ENCODE assay signal across 1 cellular context in the genomic region with DNA sequence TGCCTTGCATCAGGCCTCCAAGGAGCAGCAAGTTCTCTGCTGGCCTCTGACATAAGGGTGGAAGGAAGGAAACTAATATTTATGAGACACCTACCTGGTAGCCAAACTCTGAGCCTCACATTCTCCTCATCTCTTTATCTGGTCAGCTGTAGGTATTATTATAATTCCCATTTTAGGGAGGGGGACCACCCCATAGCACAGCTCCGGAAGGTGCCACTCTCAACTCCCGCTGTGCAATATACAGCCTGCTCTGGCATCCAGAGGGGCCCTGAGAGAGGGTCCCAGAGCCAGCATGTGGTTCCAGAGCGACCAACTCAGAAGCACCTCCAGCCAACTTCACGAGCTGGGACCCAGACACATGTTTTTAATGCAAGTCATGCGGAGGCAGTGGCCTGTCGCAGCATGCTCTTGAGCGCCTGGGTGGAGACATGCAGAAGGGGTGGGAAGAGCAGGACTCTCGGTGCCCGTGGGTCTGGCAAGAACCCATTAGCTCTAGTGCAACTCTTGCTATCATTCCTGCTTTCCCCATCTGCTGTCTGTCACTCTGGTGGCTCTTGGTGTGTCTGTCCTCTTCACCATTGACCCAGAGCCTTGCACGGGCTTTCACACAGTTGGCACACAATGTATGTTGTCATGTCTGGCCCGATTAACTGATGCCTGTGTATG.
TF ChIP-seq lines count a peak whose summit lies in the region.

No MANE protein-coding gene starts in this region.

TF ChIP-seq in K562, 482 proteins besides CTCF, POLR2A, EP300 and RAD21 (continued from another document and continues in another):
- TF ChIP-seq TCF15 (CRISPR knock-in tag; IDR thresholded peaks at IDR 0.05) (no peak), ZFP30 (CRISPR knock-in tag; IDR thresholded peaks at IDR 0.05; ENCODE audit: borderline replicate concordance) (no peak), ZNF143 (CRISPR knock-in tag; IDR thresholded peaks at IDR 0.05) (no peak), NUFIP1 (IDR thresholded peaks at IDR 0.05; ENCODE audit: partially characterized antibody) (peak; percentile 54), POLR2G (IDR thresholded peaks at IDR 0.05; ENCODE audit: low read depth, low read length) (0 out of 2 replicates have a peak, but pooled peaks have one; percentile 41), ARHGAP35 (IDR thresholded peaks at IDR 0.05; ENCODE audit: partially characterized antibody) (no peak), HDAC1 (IDR thresholded peaks at IDR 0.05) (peak in 1 of 2 experiments; percentile 41; a peak in 2 of 4 replicates), ELK1 (CRISPR knock-in tag; IDR thresholded peaks at IDR 0.05) (no peak), ADNP (tag; IDR thresholded peaks at IDR 0.05) (no peak), NFE2L1 (tag; IDR thresholded peaks at IDR 0.05; ENCODE audit: borderline replicate concordance, low read depth) (peak; percentile 36; the same call in 1 of the 2 replicates), NRF1 (conservative IDR thresholded peaks at IDR 0.05 in 1 of 2, IDR thresholded peaks at IDR 0.05 in 1 of 2) (peak; percentile 29 to 36; a peak in 2 of 4 replicates), TCF7L2 (IDR thresholded peaks at IDR 0.05; ENCODE audit: low read depth, low read length) (no peak), MAZ (CRISPR knock-in tag; conservative IDR thresholded peaks at IDR 0.05 in 1 of 2, IDR thresholded peaks at IDR 0.05 in 1 of 2) (0 out of 4 replicates have a peak, but pooled peaks of 1 of the 2 experiments have one; percentile 48), PCBP2 (IDR thresholded peaks at IDR 0.05; ENCODE audit: low read depth, low read length, poor library complexity, severe bottlenecking) (no peak), ZBTB7A (IDR thresholded peaks at IDR 0.05; ENCODE audit: borderline replicate concordance, control insufficient read depth, low read depth, low read length) (no peak; the same call in 1 of the 2 replicates), ELF2 (CRISPR knock-in tag; IDR thresholded peaks at IDR 0.05) (no peak), RREB1 (CRISPR knock-in tag; IDR thresholded peaks at IDR 0.05) (no peak), TAF15 (IDR thresholded peaks at IDR 0.05; ENCODE audit: low read depth, low read length) (no peak), ZNF124 (CRISPR knock-in tag; IDR thresholded peaks at IDR 0.05) (no peak), ZNF589 (CRISPR knock-in tag; IDR thresholded peaks at IDR 0.05; ENCODE audit: low read depth) (peak; percentile 53; the same call in 1 of the 2 replicates), YY1 (IDR thresholded peaks at IDR 0.05; ENCODE audit: borderline replicate concordance in 1 of 3, control insufficient read depth in 1 of 3, extremely low read depth in 1 of 3, insufficient read depth in 3 of 3, insufficient read length in 1 of 3, insufficient replicate concordance in 2 of 3, low read depth in 1 of 3, low read length in 2 of 3) (peak in 1 of 3 experiments; percentile 13), ZNF384 (IDR thresholded peaks at IDR 0.05; ENCODE audit: low read depth, low read length) (no peak), SIN3A (IDR thresholded peaks at IDR 0.05; ENCODE audit: borderline replicate concordance in 2 of 2, control insufficient read depth in 1 of 2, low read depth in 2 of 2, low read length in 2 of 2) (no peak), MYC (IDR thresholded peaks at IDR 0.05; ENCODE audit: low read depth, low read length) (peak; percentile 82), MYC (CRISPR knock-in tag; IDR thresholded peaks at IDR 0.05; ENCODE audit: borderline replicate concordance, low read depth) (no peak), SMARCC2 (IDR thresholded peaks at IDR 0.05; ENCODE audit: low read depth) (0 out of 2 replicates have a peak, but pooled peaks have one; percentile 26), BHLHE40 (IDR thresholded peaks at IDR 0.05; ENCODE audit: low read length) (peak; percentile 39; the same call in 1 of the 2 replicates), OTX1 (CRISPR knock-in tag; IDR thresholded peaks at IDR 0.05) (no peak), HDGF (IDR thresholded peaks at IDR 0.05) (no peak), SP1 (CRISPR knock-in tag; IDR thresholded peaks at IDR 0.05) (no peak), TAF9B (IDR thresholded peaks at IDR 0.05; ENCODE audit: partially characterized antibody) (peak; percentile 35), ZBTB5 (IDR thresholded peaks at IDR 0.05) (no peak)
- TF ChIP-seq, protein P1, sequence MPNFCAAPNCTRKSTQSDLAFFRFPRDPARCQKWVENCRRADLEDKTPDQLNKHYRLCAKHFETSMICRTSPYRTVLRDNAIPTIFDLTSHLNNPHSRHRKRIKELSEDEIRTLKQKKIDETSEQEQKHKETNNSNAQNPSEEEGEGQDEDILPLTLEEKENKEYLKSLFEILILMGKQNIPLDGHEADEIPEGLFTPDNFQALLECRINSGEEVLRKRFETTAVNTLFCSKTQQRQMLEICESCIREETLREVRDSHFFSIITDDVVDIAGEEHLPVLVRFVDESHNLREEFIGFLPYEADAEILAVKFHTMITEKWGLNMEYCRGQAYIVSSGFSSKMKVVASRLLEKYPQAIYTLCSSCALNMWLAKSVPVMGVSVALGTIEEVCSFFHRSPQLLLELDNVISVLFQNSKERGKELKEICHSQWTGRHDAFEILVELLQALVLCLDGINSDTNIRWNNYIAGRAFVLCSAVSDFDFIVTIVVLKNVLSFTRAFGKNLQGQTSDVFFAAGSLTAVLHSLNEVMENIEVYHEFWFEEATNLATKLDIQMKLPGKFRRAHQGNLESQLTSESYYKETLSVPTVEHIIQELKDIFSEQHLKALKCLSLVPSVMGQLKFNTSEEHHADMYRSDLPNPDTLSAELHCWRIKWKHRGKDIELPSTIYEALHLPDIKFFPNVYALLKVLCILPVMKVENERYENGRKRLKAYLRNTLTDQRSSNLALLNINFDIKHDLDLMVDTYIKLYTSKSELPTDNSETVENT (CRISPR knock-in tag; IDR thresholded peaks at IDR 0.05): 0 out of 2 replicates have a peak, but pooled peaks have one; percentile 11
- TF ChIP-seq, protein P2, sequence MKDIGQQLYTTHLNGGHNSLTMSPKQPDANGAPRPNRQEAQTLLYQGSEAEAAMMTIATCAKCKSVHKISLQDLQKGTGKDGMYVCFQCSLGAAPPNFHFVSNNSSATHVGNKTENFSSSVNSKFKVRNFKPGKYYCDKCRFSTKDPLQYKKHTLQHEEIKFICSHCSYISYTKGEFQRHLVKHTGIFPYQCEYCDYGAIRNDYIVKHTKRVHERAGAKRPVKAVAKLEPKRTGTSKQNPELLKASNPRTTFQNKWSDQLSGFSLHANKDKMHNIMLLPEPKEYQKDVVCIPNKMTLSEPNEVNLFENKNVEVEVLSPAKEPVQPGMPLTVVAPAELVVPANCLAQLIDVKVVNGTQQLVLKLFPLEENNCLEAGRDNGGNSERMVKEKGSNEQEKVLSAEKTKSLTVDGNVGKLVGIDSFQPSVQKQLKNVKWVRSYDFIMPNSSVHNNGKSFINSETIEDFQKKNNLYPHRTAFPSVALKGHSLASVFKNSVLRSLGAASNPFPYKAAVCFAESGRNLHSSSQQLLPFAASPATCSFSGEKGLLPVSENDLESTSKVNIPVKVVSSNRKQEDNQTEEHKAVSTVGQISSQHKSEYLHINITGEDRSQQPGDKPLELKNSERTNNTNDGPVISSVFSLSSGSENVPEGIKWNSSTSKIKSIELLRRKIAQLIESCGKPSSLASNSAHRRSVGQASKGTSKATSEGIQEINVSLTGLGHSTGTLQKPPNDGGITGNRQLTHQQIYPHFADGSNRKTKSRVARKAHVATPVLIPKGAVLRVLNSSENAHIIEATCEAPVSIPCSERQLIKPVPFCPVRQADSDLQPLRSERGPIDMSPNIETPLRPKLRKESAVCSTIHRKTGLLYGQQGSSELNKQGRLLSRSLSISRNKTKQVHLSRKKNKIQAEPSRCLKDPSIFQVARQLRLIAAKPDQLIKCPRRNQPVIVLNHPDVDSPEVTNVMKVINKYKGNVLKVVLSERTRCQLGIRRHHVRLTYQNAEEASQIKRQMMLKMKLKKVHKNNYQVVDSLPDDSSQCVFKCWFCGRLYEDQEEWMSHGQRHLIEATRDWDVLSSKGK (CRISPR knock-in tag; IDR thresholded peaks at IDR 0.05): no peak
- TF ChIP-seq, protein P3, sequence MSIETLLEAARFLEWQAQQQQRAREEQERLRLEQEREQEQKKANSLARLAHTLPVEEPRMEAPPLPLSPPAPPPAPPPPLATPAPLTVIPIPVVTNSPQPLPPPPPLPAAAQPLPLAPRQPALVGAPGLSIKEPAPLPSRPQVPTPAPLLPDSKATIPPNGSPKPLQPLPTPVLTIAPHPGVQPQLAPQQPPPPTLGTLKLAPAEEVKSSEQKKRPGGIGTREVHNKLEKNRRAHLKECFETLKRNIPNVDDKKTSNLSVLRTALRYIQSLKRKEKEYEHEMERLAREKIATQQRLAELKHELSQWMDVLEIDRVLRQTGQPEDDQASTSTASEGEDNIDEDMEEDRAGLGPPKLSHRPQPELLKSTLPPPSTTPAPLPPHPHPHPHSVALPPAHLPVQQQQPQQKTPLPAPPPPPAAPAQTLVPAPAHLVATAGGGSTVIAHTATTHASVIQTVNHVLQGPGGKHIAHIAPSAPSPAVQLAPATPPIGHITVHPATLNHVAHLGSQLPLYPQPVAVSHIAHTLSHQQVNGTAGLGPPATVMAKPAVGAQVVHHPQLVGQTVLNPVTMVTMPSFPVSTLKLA (conservative IDR thresholded peaks at IDR 0.05): peak; percentile 44 to 81; a peak in 2 of 4 replicates
- TF ChIP-seq, protein P4, sequence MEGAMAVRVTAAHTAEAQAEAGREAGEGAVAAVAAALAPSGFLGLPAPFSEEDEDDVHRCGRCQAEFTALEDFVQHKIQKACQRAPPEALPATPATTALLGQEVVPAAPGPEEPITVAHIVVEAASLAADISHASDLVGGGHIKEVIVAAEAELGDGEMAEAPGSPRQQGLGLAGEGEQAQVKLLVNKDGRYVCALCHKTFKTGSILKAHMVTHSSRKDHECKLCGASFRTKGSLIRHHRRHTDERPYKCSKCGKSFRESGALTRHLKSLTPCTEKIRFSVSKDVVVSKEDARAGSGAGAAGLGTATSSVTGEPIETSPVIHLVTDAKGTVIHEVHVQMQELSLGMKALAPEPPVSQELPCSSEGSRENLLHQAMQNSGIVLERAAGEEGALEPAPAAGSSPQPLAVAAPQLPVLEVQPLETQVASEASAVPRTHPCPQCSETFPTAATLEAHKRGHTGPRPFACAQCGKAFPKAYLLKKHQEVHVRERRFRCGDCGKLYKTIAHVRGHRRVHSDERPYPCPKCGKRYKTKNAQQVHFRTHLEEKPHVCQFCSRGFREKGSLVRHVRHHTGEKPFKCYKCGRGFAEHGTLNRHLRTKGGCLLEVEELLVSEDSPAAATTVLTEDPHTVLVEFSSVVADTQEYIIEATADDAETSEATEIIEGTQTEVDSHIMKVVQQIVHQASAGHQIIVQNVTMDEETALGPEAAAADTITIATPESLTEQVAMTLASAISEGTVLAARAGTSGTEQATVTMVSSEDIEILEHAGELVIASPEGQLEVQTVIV (CRISPR knock-in tag; IDR thresholded peaks at IDR 0.05; ENCODE audit: borderline replicate concordance): no peak
